Comparison of ENCODE assay signal across 14 cellular contexts in genomic region chr10:44648691-44649090, GRCh38.
"Had no signal": no experiment of that assay in that cellular context is flagged by ENCODE, and none has a peak within 500 bp of the region (broad histone marks: within the 10 kb centered on the region; RNA-seq: fewer than 3 reads in every experiment).

No MANE protein-coding gene starts in this region.

- H3K36me3 ChIP-seq: cardiac muscle cell, esophagus muscularis mucosa, spleen, transverse colon had no signal

- H3K27ac Mint-ChIP-seq: activated CD4-positive, alpha-beta memory T cell treated with anti-CD3 and anti-CD28 coated beads for 36 hours had no signal

- H3K4me3 Mint-ChIP-seq: activated CD4-positive, alpha-beta memory T cell treated with anti-CD3 and anti-CD28 coated beads for 36 hours; activated T-cell treated with anti-CD3 and anti-CD28 coated beads, Interleukin-2, amount 50 U/mL, for 4 hours; nephron progenitor cell had no signal

- H3K9me3 Mint-ChIP-seq: activated CD4-positive, alpha-beta memory T cell treated with anti-CD3 and anti-CD28 coated beads for 36 hours had no signal

- H3K27ac ChIP-seq: cardiac muscle cell, esophagus muscularis mucosa, psoas muscle, spleen, transverse colon had no signal

- H3K4me3 ChIP-seq: cardiac muscle cell, esophagus muscularis mucosa, psoas muscle, spleen, transverse colon had no signal

- H3K36me3 Mint-ChIP-seq: activated CD4-positive, alpha-beta memory T cell treated with anti-CD3 and anti-CD28 coated beads for 36 hours had no signal

- H3K4me1 ChIP-seq: spleen had no signal

- H3K27me3 ChIP-seq: cardiac muscle cell, esophagus muscularis mucosa, spleen, transverse colon had no signal

- H3K27me3 Mint-ChIP-seq: activated CD4-positive, alpha-beta memory T cell treated with anti-CD3 and anti-CD28 coated beads for 36 hours had no signal

- ATAC-seq: activated T-cell treated with anti-CD3 and anti-CD28 coated beads, Interleukin-2, amount 50 U/mL, for 4 hours; psoas muscle had no signal

- DNase-seq: activated CD4-positive, alpha-beta memory T cell treated with anti-CD3 and anti-CD28 coated beads for 36 hours; activated CD4-positive, alpha-beta T cell treated with anti-CD3 and anti-CD28 coated beads for 1 hour; activated gamma-delta T cell; activated T-cell treated with anti-CD3 and anti-CD28 coated beads, Interleukin-2, amount 50 U/mL, for 4 hours; islet precursor cell; mesendoderm; nephron progenitor cell; spleen; stimulated activated CD4-positive, alpha-beta T cell treated with anti-CD3 and anti-CD28 coated beads, Interleukin-1b, Interleukin-23, amount 100 ng/mL, for 48 hours; stimulated activated naive CD4-positive, alpha-beta T cell; transverse colon had no signal
